In the genomic region with DNA sequence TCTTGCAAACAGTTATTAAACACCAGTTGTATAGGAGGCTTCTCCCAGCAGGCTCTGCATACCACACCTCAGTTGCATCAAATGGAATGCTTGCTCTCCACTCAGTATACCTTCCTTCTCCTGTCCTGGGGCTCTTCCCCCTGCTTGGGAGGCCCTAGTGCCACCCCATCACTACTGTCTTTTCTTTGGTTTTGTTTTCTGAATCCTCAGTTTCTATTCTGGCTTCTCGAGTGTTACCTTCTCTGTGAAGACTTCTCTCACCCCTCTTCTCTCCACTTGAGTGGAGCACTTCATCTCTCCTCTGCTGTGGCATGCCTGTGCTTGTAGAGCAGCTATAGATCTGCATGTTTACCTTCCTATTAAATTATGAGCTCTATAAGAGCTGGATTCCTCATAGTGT, we compare ENCODE assay signal across 26 cellular contexts.
"Had no signal": no experiment of that assay in that cellular context is flagged by ENCODE, and none has a peak within 500 bp of the region (broad histone marks: within the 10 kb centered on the region; RNA-seq: fewer than 3 reads in every experiment).

No MANE protein-coding gene starts in this region.

- H3K9me3 ChIP-seq: ovary, thoracic aorta had no signal

- H3K36me3 Mint-ChIP-seq: activated naive CD4-positive, alpha-beta T cell treated with anti-CD3 and anti-CD28 coated beads, Interleukin-2, amount 50 U/mL, for 24 hours; memory B cell had no signal

- H3K4me3 Mint-ChIP-seq: activated B cell treated with CpG ODN at 0.5 μM for 24 hours; activated CD8-positive, alpha-beta T cell treated with anti-CD3 and anti-CD28 coated beads for 36 hours; activated naive CD4-positive, alpha-beta T cell treated with anti-CD3 and anti-CD28 coated beads, Interleukin-2, amount 50 U/mL, for 24 hours; activated naive CD8-positive, alpha-beta T cell treated with anti-CD3 and anti-CD28 coated beads, Interleukin-2, amount 50 U/mL, for 24 hours; memory B cell; naive thymus-derived CD4-positive, alpha-beta T cell; stimulated activated naive CD8-positive, alpha-beta T cell treated with anti-CD3 and anti-CD28 coated beads, Interleukin-15, Interleukin-2, amounts not matched to agents 100 ng/mL and 50 ng/mL, for 24 hours had no signal

- H3K27me3 Mint-ChIP-seq: activated CD8-positive, alpha-beta T cell treated with anti-CD3 and anti-CD28 coated beads for 36 hours; activated naive CD4-positive, alpha-beta T cell treated with anti-CD3 and anti-CD28 coated beads, Interleukin-2, amount 50 U/mL, for 24 hours had no signal

- H3K27ac ChIP-seq: ovary, skin epidermis, thoracic aorta had no signal

- H3K4me3 ChIP-seq: ovary, skin epidermis, thoracic aorta had no signal

- DNase-seq: activated B cell treated with CpG ODN at 0.5 μM for 24 hours; activated CD4-positive, alpha-beta T cell treated with anti-CD3 and anti-CD28 coated beads, Interleukin-2, amount 50 U/mL, for 1 hour; activated CD8-positive, alpha-beta T cell treated with anti-CD3 and anti-CD28 coated beads for 36 hours; activated naive CD8-positive, alpha-beta T cell treated with anti-CD3 and anti-CD28 coated beads, Interleukin-2, amount 50 U/mL, for 24 hours; activated T-cell treated with anti-CD3 and anti-CD28 coated beads, Interleukin-2, amount 50 U/mL, for 48 hours; amygdala; central memory CD4-positive, alpha-beta T cell; foreskin fibroblast; head of caudate nucleus; hippocampal formation; left cardiac atrium; midbrain; naive thymus-derived CD4-positive, alpha-beta T cell; ovary; stimulated activated CD4-positive, alpha-beta T cell treated with anti-CD3 and anti-CD28 coated beads, Interleukin-12 subunit alpha, Interleukin-12 subunit beta, amount 100 ng/mL, for 4 hours; stimulated activated CD4-positive, alpha-beta T cell treated with anti-CD3 and anti-CD28 coated beads, Interleukin-4, amount 100 ng/mL, for 1 hour; trophoblast cell had no signal

- H3K27ac Mint-ChIP-seq: activated B cell treated with CpG ODN at 0.5 μM for 24 hours; activated CD8-positive, alpha-beta T cell treated with anti-CD3 and anti-CD28 coated beads for 36 hours; activated naive CD4-positive, alpha-beta T cell treated with anti-CD3 and anti-CD28 coated beads, Interleukin-2, amount 50 U/mL, for 24 hours; activated naive CD8-positive, alpha-beta T cell treated with anti-CD3 and anti-CD28 coated beads, Interleukin-2, amount 50 U/mL, for 24 hours; activated T-helper 2 cell treated with anti-CD3 and anti-CD28 coated beads, Interferon-gamma antibody, Interleukin-2, Interleukin-4, amounts not matched to agents 10 μg/mL and 5 μg/mL and 100 μg/mL, durations not matched to agents 14 hours and 24 hours and 36 hours; memory B cell; progenitor cell of endocrine pancreas; stimulated activated naive CD8-positive, alpha-beta T cell treated with anti-CD3 and anti-CD28 coated beads, Interleukin-15, Interleukin-2, amounts not matched to agents 100 ng/mL and 50 ng/mL, for 24 hours had no signal

- H3K9me3 Mint-ChIP-seq: activated B cell treated with CpG ODN at 0.5 μM for 24 hours; activated CD8-positive, alpha-beta T cell treated with anti-CD3 and anti-CD28 coated beads for 36 hours; activated naive CD4-positive, alpha-beta T cell treated with anti-CD3 and anti-CD28 coated beads, Interleukin-2, amount 50 U/mL, for 24 hours; activated naive CD8-positive, alpha-beta T cell treated with anti-CD3 and anti-CD28 coated beads, Interleukin-2, amount 50 U/mL, for 24 hours; activated T-helper 2 cell treated with anti-CD3 and anti-CD28 coated beads, Interferon-gamma antibody, Interleukin-2, Interleukin-4, amounts not matched to agents 10 μg/mL and 5 μg/mL and 100 μg/mL, durations not matched to agents 14 hours and 24 hours and 36 hours; memory B cell; naive thymus-derived CD4-positive, alpha-beta T cell; stimulated activated naive CD8-positive, alpha-beta T cell treated with anti-CD3 and anti-CD28 coated beads, Interleukin-15, Interleukin-2, amounts not matched to agents 100 ng/mL and 50 ng/mL, for 24 hours had no signal

- H3K27me3 ChIP-seq: ovary had no signal

- H3K36me3 ChIP-seq: ovary, thoracic aorta had no signal

- H3K4me1 Mint-ChIP-seq: activated B cell treated with CpG ODN at 0.5 μM for 24 hours; activated naive CD4-positive, alpha-beta T cell treated with anti-CD3 and anti-CD28 coated beads, Interleukin-2, amount 50 U/mL, for 24 hours; activated naive CD8-positive, alpha-beta T cell treated with anti-CD3 and anti-CD28 coated beads, Interleukin-2, amount 50 U/mL, for 24 hours; memory B cell had no signal

- ATAC-seq: activated CD8-positive, alpha-beta T cell treated with anti-CD3 and anti-CD28 coated beads for 36 hours; activated naive CD8-positive, alpha-beta T cell treated with anti-CD3 and anti-CD28 coated beads, Interleukin-2, amount 50 U/mL, for 24 hours; esophagus mucosa; left cardiac atrium; naive thymus-derived CD4-positive, alpha-beta T cell; sciatic nerve had no signal
